In genomic region chr9:38081356-38082108, GRCh38 we compare ENCODE assay signal across 3 cellular contexts.
TF ChIP-seq lines count a peak whose summit lies in the region.

No MANE protein-coding gene starts in this region.

TF ChIP-seq in IMR-90, 13 proteins besides CTCF, POLR2A, EP300 and RAD21:
- TF ChIP-seq MXI1 (IDR thresholded peaks at IDR 0.05; ENCODE audit: borderline replicate concordance, low read depth, low read length): no peak
- TF ChIP-seq CEBPB (IDR thresholded peaks at IDR 0.05; ENCODE audit: low read depth, low read length): no peak
- TF ChIP-seq RFX5 (IDR thresholded peaks at IDR 0.05; ENCODE audit: low read depth, low read length): no peak
- TF ChIP-seq SMC3 (IDR thresholded peaks at IDR 0.05; ENCODE audit: low read depth, low read length): no peak
- TF ChIP-seq, protein P1, sequence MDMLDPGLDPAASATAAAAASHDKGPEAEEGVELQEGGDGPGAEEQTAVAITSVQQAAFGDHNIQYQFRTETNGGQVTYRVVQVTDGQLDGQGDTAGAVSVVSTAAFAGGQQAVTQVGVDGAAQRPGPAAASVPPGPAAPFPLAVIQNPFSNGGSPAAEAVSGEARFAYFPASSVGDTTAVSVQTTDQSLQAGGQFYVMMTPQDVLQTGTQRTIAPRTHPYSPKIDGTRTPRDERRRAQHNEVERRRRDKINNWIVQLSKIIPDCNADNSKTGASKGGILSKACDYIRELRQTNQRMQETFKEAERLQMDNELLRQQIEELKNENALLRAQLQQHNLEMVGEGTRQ (IDR thresholded peaks at IDR 0.05; ENCODE audit: low read depth, low read length): no peak
- TF ChIP-seq FOS (IDR thresholded peaks at IDR 0.05; ENCODE audit: low read depth, low read length): no peak
- TF ChIP-seq NFE2L2 (IDR thresholded peaks at IDR 0.05; ENCODE audit: low read depth, low read length): no peak
- no peak for TF ChIP-seq BHLHE40 (IDR thresholded peaks at IDR 0.05; ENCODE audit: low read depth, low read length)
- TF ChIP-seq RCOR1 (IDR thresholded peaks at IDR 0.05; ENCODE audit: insufficient replicate concordance, low read length): no peak
- TF ChIP-seq MAFK (IDR thresholded peaks at IDR 0.05; ENCODE audit: low read depth, low read length): no peak
- TF ChIP-seq ELK1 (IDR thresholded peaks at IDR 0.05; ENCODE audit: borderline replicate concordance, low read depth, low read length): no peak
- no peak for TF ChIP-seq MAZ (IDR thresholded peaks at IDR 0.05; ENCODE audit: borderline replicate concordance, low read depth, low read length)
- TF ChIP-seq CHD1 (IDR thresholded peaks at IDR 0.05; ENCODE audit: low read depth, low read length): no peak
TF ChIP-seq in IMR-90: peak in this region for 0.

TF ChIP-seq in SK-N-SH treated with all-trans-retinoic acid at 6 μM for 48 hours, 23 proteins besides CTCF, POLR2A, EP300 and RAD21:
- no peak for TF ChIP-seq OSR1 (CRISPR knock-in tag; IDR thresholded peaks at IDR 0.05)
- TF ChIP-seq ZNF70 (CRISPR knock-in tag; IDR thresholded peaks at IDR 0.05): no peak
TF ChIP-seq in SK-N-SH treated with all-trans-retinoic acid at 6 μM for 48 hours: peak in this region for 0.

TF ChIP-seq in H1, 55 proteins besides CTCF, POLR2A, EP300 and RAD21:
- TF ChIP-seq JUND (IDR thresholded peaks at IDR 0.05; ENCODE audit: low read length): no peak
- no peak for TF ChIP-seq ASH2L (IDR thresholded peaks at IDR 0.05; ENCODE audit: low read length)
- no peak for TF ChIP-seq SUZ12 (IDR thresholded peaks at IDR 0.05; ENCODE audit: low read length)
